Comparison of ENCODE assay signal across 20 cellular contexts in genomic region chr12:738712-739111, GRCh38. TPM values are rescaled to one million over a fixed set of nuclear protein-coding genes. Genes with fewer than 3 reads are reported as not detected.
DNase-seq lines count a peak whose midpoint lies in the region; ATAC-seq and TF ChIP-seq lines count a peak whose summit lies in the region.
"Had no signal": no experiment of that assay in that cellular context is flagged by ENCODE, and none has a peak within 500 bp of the region (broad histone marks: within the 10 kb centered on the region; RNA-seq: fewer than 3 reads in every experiment).

No MANE protein-coding gene starts in this region.

- DNase-seq in heart right ventricle = no peak
- no peak for DNase-seq in cardiac septum (ENCODE audit: low spot score)
- DNase-seq in activated naive CD8-positive, alpha-beta T cell treated with anti-CD3 and anti-CD28 coated beads, Interleukin-2, amount 50 U/mL, for 24 hours = no peak
- peak; percentile 0 for DNase-seq in kidney tubule cell (ENCODE audit: low spot score)
- no peak for DNase-seq in suprapubic skin (ENCODE audit: low spot score in 2 of 2)
- no peak for DNase-seq in NOMO-1 (lab: John Stamatoyannopoulos, UW; ENCODE audit: unreplicated experiment in 2 of 2)
- DNase-seq in activated naive CD4-positive, alpha-beta T cell treated with anti-CD3 and anti-CD28 coated beads, Interleukin-2, amount 10 ng/mL, durations not matched to agents 7 days and 5 days = no peak
- DNase-seq: CD8-positive, alpha-beta memory T cell; DMS79 treated with DMSO at 0.1 percent for 48 hours; KG1; NCI-H1048; NCI-H1436 treated with DMSO at 0.1 percent for 48 hours; NCI-H2029 treated with DMSO at 0.1 percent for 48 hours; NCI-H2171 treated with DMSO at 0.1 percent for 48 hours; NCI-H446 treated with DMSO at 0.1 percent for 48 hours; NK-92 treated with Interleukin-12 subunit alpha and Interleukin-12 subunit beta, amount 100 ng/mL, for 24 hours; OCI-M1; RPMI8226 had no signal

- peaks cover 38% of the 10 kb centered on the region for H3K4me1 Mint-ChIP-seq in activated naive CD8-positive, alpha-beta T cell treated with anti-CD3 and anti-CD28 coated beads, Interleukin-2, amount 50 U/mL, for 24 hours
- H3K4me1 Mint-ChIP-seq in activated naive CD4-positive, alpha-beta T cell treated with anti-CD3 and anti-CD28 coated beads, Interleukin-2, amount 10 ng/mL, durations not matched to agents 7 days and 5 days = peaks cover 12% of the 10 kb centered on the region

- H3K36me3 Mint-ChIP-seq in activated naive CD8-positive, alpha-beta T cell treated with anti-CD3 and anti-CD28 coated beads, Interleukin-2, amount 50 U/mL, for 24 hours (ENCODE audit: low read depth) = peaks cover 1% of the 10 kb centered on the region
- no peaks in the 10 kb centered on the region for H3K36me3 Mint-ChIP-seq in activated naive CD4-positive, alpha-beta T cell treated with anti-CD3 and anti-CD28 coated beads, Interleukin-2, amount 10 ng/mL, durations not matched to agents 7 days and 5 days
- H3K36me3 Mint-ChIP-seq: CD8-positive, alpha-beta memory T cell had no signal

- peak overlapping the region in 9 of 10 donors; percentile 25 to 79 (median 42) for H3K27ac ChIP-seq in heart right ventricle
- H3K27ac ChIP-seq in suprapubic skin = peak overlapping the region; percentile 22
- H3K27ac ChIP-seq: BLaER1 treated with 17β-estradiol and CSF1 and Interleukin-3, amounts not matched to agents 10 nM and 100 nM had no signal

- H3K27me3 ChIP-seq in heart right ventricle = no peaks in the 10 kb centered on the region
- no peaks in the 10 kb centered on the region for H3K27me3 ChIP-seq in suprapubic skin
- H3K27me3 ChIP-seq: BLaER1 treated with 17β-estradiol and CSF1 and Interleukin-3, amounts not matched to agents 10 nM and 100 nM had no signal

- H3K36me3 ChIP-seq in heart right ventricle (no peaks in the 10 kb centered on the region), suprapubic skin (no peaks in the 10 kb centered on the region)
- H3K36me3 ChIP-seq: BLaER1 treated with 17β-estradiol and CSF1 and Interleukin-3, amounts not matched to agents 10 nM and 100 nM had no signal

- intact Hi-C loops in heart right ventricle (cut with DNase I) = loop anchor here in 1 of 10 donors (5.0 kb wide), 1 partner anchor 91 kb away; no protein-coding TSS in a partner anchor
- intact Hi-C loops in cardiac septum (cut with DNase I) = no loop called here

- peak in 7 of 8 donors; percentile 21 to 76 (median 58) for ATAC-seq in heart right ventricle
- peak; percentile 22 for ATAC-seq in activated naive CD8-positive, alpha-beta T cell treated with anti-CD3 and anti-CD28 coated beads, Interleukin-2, amount 50 U/mL, for 24 hours
- ATAC-seq in HG02571 (IDR thresholded peaks at IDR 0.05; ENCODE audit: unreplicated experiment) = no peak

- TF ChIP-seq CTCF in heart right ventricle (IDR thresholded peaks at IDR 0.05) (no peak), suprapubic skin (IDR thresholded peaks at IDR 0.05) (no peak)

- H3K9me3 ChIP-seq in heart right ventricle = peaks cover 0 to 7% (median 0%) of the 10 kb centered on the region in 11 donors
- H3K9me3 ChIP-seq in suprapubic skin = no peaks in the 10 kb centered on the region

- peak overlapping the region; percentile 26 for H3K27ac Mint-ChIP-seq in activated naive CD8-positive, alpha-beta T cell treated with anti-CD3 and anti-CD28 coated beads, Interleukin-2, amount 50 U/mL, for 24 hours
- H3K27ac Mint-ChIP-seq in activated naive CD4-positive, alpha-beta T cell treated with anti-CD3 and anti-CD28 coated beads, Interleukin-2, amount 10 ng/mL, durations not matched to agents 7 days and 5 days = no peak overlapping the region
- H3K27ac Mint-ChIP-seq: CD8-positive, alpha-beta memory T cell had no signal

- CTCF ChIA-PET in activated naive CD4-positive, alpha-beta T cell treated with anti-CD3 and anti-CD28 coated beads, Interleukin-2, amount 10 ng/mL, durations not matched to agents 7 days and 5 days (lab: Charles Lee) = interaction anchor here (1.2 to 1.3 kb wide), 2 partner anchors 10 to 12 kb away, joined by 4 read pairs; no protein-coding TSS in a partner anchor

- H3K4me3 Mint-ChIP-seq in activated naive CD8-positive, alpha-beta T cell treated with anti-CD3 and anti-CD28 coated beads, Interleukin-2, amount 50 U/mL, for 24 hours = no peak overlapping the region
- H3K4me3 Mint-ChIP-seq in activated naive CD4-positive, alpha-beta T cell treated with anti-CD3 and anti-CD28 coated beads, Interleukin-2, amount 10 ng/mL, durations not matched to agents 7 days and 5 days = no peak overlapping the region
- H3K4me3 Mint-ChIP-seq: CD8-positive, alpha-beta memory T cell had no signal

- peaks cover 0 to 29% (median 16%) of the 10 kb centered on the region in 9 donors for H3K4me1 ChIP-seq in heart right ventricle
- H3K4me1 ChIP-seq in suprapubic skin = peaks cover 2% of the 10 kb centered on the region

- no peaks in the 10 kb centered on the region for H3K27me3 Mint-ChIP-seq in activated naive CD8-positive, alpha-beta T cell treated with anti-CD3 and anti-CD28 coated beads, Interleukin-2, amount 50 U/mL, for 24 hours
- H3K27me3 Mint-ChIP-seq in activated naive CD4-positive, alpha-beta T cell treated with anti-CD3 and anti-CD28 coated beads, Interleukin-2, amount 10 ng/mL, durations not matched to agents 7 days and 5 days = no peaks in the 10 kb centered on the region
- H3K27me3 Mint-ChIP-seq: CD8-positive, alpha-beta memory T cell had no signal

- no peaks in the 10 kb centered on the region for H3K9me3 Mint-ChIP-seq in activated naive CD8-positive, alpha-beta T cell treated with anti-CD3 and anti-CD28 coated beads, Interleukin-2, amount 50 U/mL, for 24 hours
- no peaks in the 10 kb centered on the region for H3K9me3 Mint-ChIP-seq in activated naive CD4-positive, alpha-beta T cell treated with anti-CD3 and anti-CD28 coated beads, Interleukin-2, amount 10 ng/mL, durations not matched to agents 7 days and 5 days
- H3K9me3 Mint-ChIP-seq: CD8-positive, alpha-beta memory T cell had no signal

- no peak for TF ChIP-seq POLR2A in suprapubic skin (IDR thresholded peaks at IDR 0.05)

- TF ChIP-seq EP300 in suprapubic skin (IDR thresholded peaks at IDR 0.05) = no peak

- 50 to 52% methylated on average over 2 of the region's 2 CpGs for WGBS in heart right ventricle, 2 donors
- WGBS in suprapubic skin = 80% methylated on average over 2 of the region's 2 CpGs

- H3K4me3 ChIP-seq in heart right ventricle (no peak overlapping the region), suprapubic skin (no peak overlapping the region)
- H3K4me3 ChIP-seq: BLaER1 treated with 17β-estradiol and CSF1 and Interleukin-3, amounts not matched to agents 10 nM and 100 nM had no signal

RNA-seq across cellular contexts. Expression of gene WNK1, which starts 13.7 kb away (rescaled TPM):
- total RNA-seq in heart right ventricle (100 to 1,000 TPM; 280 to 408 (median 326) TPM), cardiac septum (227 TPM), suprapubic skin (100 to 1,000 TPM; 368 to 724 (median 435) TPM)
- 10 to 100 TPM; 43.5 to 70.9 TPM for polyA plus RNA-seq in heart right ventricle
